In genomic region chr12:57579677-57580465, GRCh38 we compare ENCODE assay signal across 1 cellular context.
A peak's percentile ranks its signal among the peaks of the same experiment; 100 is the strongest.
TF ChIP-seq lines count a peak whose summit lies in the region.

No MANE protein-coding gene starts in this region.

TF ChIP-seq in HepG2, 621 proteins besides CTCF, POLR2A, EP300 and RAD21 (continued from another document and continues in another):
- TF ChIP-seq ZNF766 (CRISPR knock-in tag; IDR thresholded peaks at IDR 0.05; ENCODE audit: borderline replicate concordance) (no peak), KAT8 (CRISPR knock-in tag; IDR thresholded peaks at IDR 0.05) (peak; percentile 31; the same call in 1 of the 2 replicates), ZFY (CRISPR knock-in tag; IDR thresholded peaks at IDR 0.05) (peak; percentile 24; the same call in 1 of the 2 replicates), JUNB (CRISPR knock-in tag; IDR thresholded peaks at IDR 0.05; ENCODE audit: borderline replicate concordance) (peak; percentile 92), CSRNP1 (CRISPR knock-in tag; IDR thresholded peaks at IDR 0.05) (0 out of 2 replicates have a peak, but pooled peaks have one; percentile 33), KDM5A (IDR thresholded peaks at IDR 0.05; ENCODE audit: borderline replicate concordance, low read length) (peak; percentile 40; the same call in 1 of the 2 replicates), POLR2G (IDR thresholded peaks at IDR 0.05; ENCODE audit: low read depth, low read length) (peak; percentile 71), ZBTB34 (CRISPR knock-in tag; IDR thresholded peaks at IDR 0.05) (0 out of 2 replicates have a peak, but pooled peaks have one; percentile 45), PRDM10 (CRISPR knock-in tag; IDR thresholded peaks at IDR 0.05; ENCODE audit: low read depth) (peak; percentile 66; the same call in 1 of the 2 replicates), HDAC1 (CRISPR knock-in tag; IDR thresholded peaks at IDR 0.05) (peak; percentile 52), ZNF747 (CRISPR knock-in tag; IDR thresholded peaks at IDR 0.05; ENCODE audit: borderline replicate concordance) (no peak), ZNF234 (CRISPR knock-in tag; conservative IDR thresholded peaks at IDR 0.05) (no peak), RELA (CRISPR knock-in tag; IDR thresholded peaks at IDR 0.05) (no peak), ZNF484 (CRISPR knock-in tag; IDR thresholded peaks at IDR 0.05; ENCODE audit: borderline replicate concordance, low read depth) (no peak), ZHX2 (IDR thresholded peaks at IDR 0.05; ENCODE audit: low read depth) (no peak), ZHX2 (CRISPR knock-in tag; IDR thresholded peaks at IDR 0.05; ENCODE audit: borderline replicate concordance) (peak; percentile 45; the same call in 1 of the 2 replicates), ZSCAN5A (CRISPR knock-in tag; IDR thresholded peaks at IDR 0.05; ENCODE audit: borderline replicate concordance) (0 out of 2 replicates have a peak, but pooled peaks have one; percentile 47), HNRNPK (IDR thresholded peaks at IDR 0.05; ENCODE audit: low read depth, low read length, poor library complexity, severe bottlenecking) (no peak), ZNF333 (CRISPR knock-in tag; IDR thresholded peaks at IDR 0.05; ENCODE audit: borderline replicate concordance) (no peak), ATF7-NPFF (CRISPR knock-in tag; IDR thresholded peaks at IDR 0.05; ENCODE audit: low read depth) (no peak), EZH2 (conservative IDR thresholded peaks at IDR 0.05; ENCODE audit: low read depth, low read length) (no peak), DNMT1 (CRISPR knock-in tag; IDR thresholded peaks at IDR 0.05) (no peak), KMT2B (CRISPR knock-in tag; IDR thresholded peaks at IDR 0.05) (peak; percentile 17; the same call in 1 of the 2 replicates), MXD4 (CRISPR knock-in tag; IDR thresholded peaks at IDR 0.05) (no peak), ZBTB46 (CRISPR knock-in tag; IDR thresholded peaks at IDR 0.05; ENCODE audit: borderline replicate concordance) (no peak), ZBTB7A (CRISPR knock-in tag; IDR thresholded peaks at IDR 0.05) (no peak), ZBTB3 (CRISPR knock-in tag; IDR thresholded peaks at IDR 0.05; ENCODE audit: borderline replicate concordance, low read depth) (peak; percentile 15; the same call in 1 of the 2 replicates), ZMAT5 (CRISPR knock-in tag; IDR thresholded peaks at IDR 0.05; ENCODE audit: borderline replicate concordance, low read depth) (no peak), FOXJ3 (CRISPR knock-in tag; IDR thresholded peaks at IDR 0.05; ENCODE audit: borderline replicate concordance) (peak; percentile 50; the same call in 1 of the 2 replicates), ZKSCAN1 (IDR thresholded peaks at IDR 0.05; ENCODE audit: low read length) (no peak), ZSCAN12 (CRISPR knock-in tag; IDR thresholded peaks at IDR 0.05) (0 out of 2 replicates have a peak, but pooled peaks have one; percentile 42), ZNF570 (CRISPR knock-in tag; IDR thresholded peaks at IDR 0.05; ENCODE audit: borderline replicate concordance) (no peak), ZSCAN29 (CRISPR knock-in tag; conservative IDR thresholded peaks at IDR 0.05) (no peak), ZFP90 (CRISPR knock-in tag; IDR thresholded peaks at IDR 0.05; ENCODE audit: borderline replicate concordance) (peak; percentile 81; the same call in 1 of the 2 replicates), MYNN (CRISPR knock-in tag; IDR thresholded peaks at IDR 0.05; ENCODE audit: low read depth) (no peak), CHD4 (IDR thresholded peaks at IDR 0.05; ENCODE audit: borderline replicate concordance, low read length) (0 out of 2 replicates have a peak, but pooled peaks have one; percentile 32)
